Comparison of ENCODE assay signal across 8 cellular contexts in the genomic region with DNA sequence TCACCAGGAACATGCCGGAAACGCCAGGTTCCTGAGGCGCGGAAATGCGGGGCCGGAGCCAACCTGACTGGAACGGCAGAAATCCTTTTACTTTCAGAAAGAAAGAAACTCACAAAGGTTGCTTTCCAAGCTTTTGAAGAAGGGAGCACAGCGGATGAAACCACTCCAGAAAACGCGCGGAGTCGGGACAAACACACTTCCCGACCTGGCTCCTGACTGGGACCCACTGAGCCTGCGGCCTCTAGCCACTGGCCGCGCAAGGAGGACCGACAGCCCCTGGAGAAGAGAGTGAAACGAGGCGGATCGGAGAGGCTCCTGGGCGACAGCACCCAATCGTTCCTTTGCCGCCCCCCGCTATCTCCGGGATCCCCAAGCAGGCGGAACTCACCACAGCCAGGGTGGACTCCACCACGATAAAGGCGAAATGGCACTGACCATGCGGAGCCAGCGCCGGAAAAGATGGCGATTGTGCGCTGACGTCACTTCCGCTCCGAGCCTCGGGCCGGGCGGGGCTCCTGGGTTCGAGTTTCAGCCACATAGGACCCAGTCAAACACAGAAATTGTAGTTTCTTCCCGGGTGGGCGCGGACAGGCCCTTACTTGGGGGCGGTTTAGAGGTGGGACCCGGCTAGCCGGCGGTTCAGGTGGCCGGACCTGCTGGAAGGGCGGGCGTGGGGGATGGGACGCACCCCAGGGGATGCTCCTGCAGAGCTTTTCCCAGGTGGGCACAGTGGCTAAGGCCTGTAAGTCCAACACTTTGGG. TPM values are rescaled to one million over a fixed set of nuclear protein-coding genes. Genes with fewer than 3 reads are reported as not detected.
DNase-seq lines count a peak whose midpoint lies in the region; ATAC-seq and TF ChIP-seq lines count a peak whose summit lies in the region.

Gene ZNF121, minus strand, starts transcription at position 432 of the 761 bp plus-strand sequence. CDS start 16,407 bp downstream, outside the sequence.

- H3K9me2 ChIP-seq in PC-9 (ENCODE audit: insufficient read depth), result no peaks in the 10 kb centered on the region; the same call in 1 of the 2 replicates

- peaks cover 4 to 6% of the 10 kb centered on the region in 2 experiments; a peak in 3 of 4 replicates for H3K79me1 ChIP-seq in IMR-90 (ENCODE audit: low read depth in 1 of 2, low read length in 2 of 2)

- in situ Hi-C loops in Caki2 (cut with HindIII; ENCODE audit: low pct_unique_long_range_greater_than_20kb, low sequenced_read_pairs), result no loop called here
- in situ Hi-C loops in IMR-90 (cut with MboI; ENCODE audit: low sequenced_read_pairs), result no loop called here

- peaks cover 11% of the 10 kb centered on the region for H3K36me3 ChIP-seq in IMR-90 (ENCODE audit: control insufficient read depth, insufficient read depth, low read length)
- peaks cover 39% of the 10 kb centered on the region for H3K36me3 ChIP-seq in PC-9 (ENCODE audit: low read depth)
- no peaks in the 10 kb centered on the region for H3K36me3 ChIP-seq in muscle layer of colon (ENCODE audit: insufficient read depth, low read length)

- H4K5ac ChIP-seq in IMR-90 (ENCODE audit: low read depth, low read length), result peak within 1 kb of the TSS; percentile 87

- no peak within 1 kb of the TSS for H2BK20ac ChIP-seq in IMR-90 (ENCODE audit: low read depth, low read length)

- H2AK5ac ChIP-seq in IMR-90 (ENCODE audit: low read depth, low read length), result peak within 1 kb of the TSS; percentile 88

- H4K8ac ChIP-seq in IMR-90 (ENCODE audit: low read depth in 2 of 2, low read length in 2 of 2), result peak within 1 kb of the TSS; percentile 96 to 100

- H3K9ac ChIP-seq in IMR-90 (ENCODE audit: low read depth, low read length) (peak within 1 kb of the TSS; percentile 95), muscle layer of colon (ENCODE audit: low read length) (peak within 1 kb of the TSS; percentile 92)

- peaks cover 9% of the 10 kb centered on the region for H3K27me3 Mint-ChIP-seq in activated T-cell treated with anti-CD3 and anti-CD28 coated beads, Interleukin-2, amount 50 U/mL, for 4 hours (ENCODE audit: low read depth)

- peak within 1 kb of the TSS; percentile 75 for H2BK120ac ChIP-seq in IMR-90 (ENCODE audit: low read depth, low read length)

- H3K4me2 ChIP-seq in IMR-90 (ENCODE audit: low read depth, low read length) (peak within 1 kb of the TSS; percentile 97), PC-9 (peak within 1 kb of the TSS; percentile 72)

- dilution Hi-C loops in IMR-90 (cut with HindIII; ENCODE audit: low sequenced_read_pairs, unreplicated experiment), result no loop called here

- H3K27me3 ChIP-seq in IMR-90 (ENCODE audit: control insufficient read depth, insufficient read depth, low read length), result no peaks in the 10 kb centered on the region; the same call in 1 of the 2 replicates
- no peaks in the 10 kb centered on the region for H3K27me3 ChIP-seq in PC-9 (ENCODE audit: insufficient read depth, low read depth)
- no peaks in the 10 kb centered on the region for H3K27me3 ChIP-seq in muscle layer of colon (ENCODE audit: control insufficient read depth in 1 of 2, insufficient read depth in 2 of 2, low read length in 2 of 2)

- no peaks in the 10 kb centered on the region for H3K9me3 Mint-ChIP-seq in activated T-cell treated with anti-CD3 and anti-CD28 coated beads, Interleukin-2, amount 50 U/mL, for 4 hours

- no peaks in the 10 kb centered on the region for H3K9me1 ChIP-seq in IMR-90 (ENCODE audit: insufficient read depth, low read length)

- H3K56ac ChIP-seq in IMR-90 (ENCODE audit: extremely low read depth, insufficient read depth, low read length), result peak within 1 kb of the TSS; percentile 91

- POLR2A ChIA-PET in IMR-90 (lab: Charles Lee; ENCODE audit: unreplicated experiment), result no interaction called here
- POLR2A ChIA-PET in PC-9 (lab: Charles Lee; ENCODE audit: unreplicated experiment), result interaction anchor here (0.7 kb wide), 1 partner anchor 235 kb away, joined by 5 read pairs; no protein-coding TSS in a partner anchor

- peak; percentile 76 for DNase-seq in Caki2 (ENCODE audit: low read depth)
- DNase-seq in IMR-90, result peak; percentile 73
- peak; percentile 76 for DNase-seq in PC-9
- DNase-seq in activated T-cell treated with anti-CD3 and anti-CD28 coated beads, Interleukin-2, amount 50 U/mL, for 4 hours, result peak; percentile 78
- DNase-seq in stimulated activated CD8-positive, alpha-beta memory T cell treated with anti-CD3 and anti-CD28 coated beads, Interleukin-7, amount 100 ng/mL, for 24 hours (ENCODE audit: low read depth), result peak; percentile 66

- H3K9me3 ChIP-seq in IMR-90 (ENCODE audit: control insufficient read depth, insufficient read depth, low read length) (peaks cover 6% of the 10 kb centered on the region; the same call in 1 of the 2 replicates), PC-9 (ENCODE audit: insufficient read depth, low read depth) (peaks cover 40% of the 10 kb centered on the region), muscle layer of colon (ENCODE audit: low read length) (no peaks in the 10 kb centered on the region)

- peak within 1 kb of the TSS; percentile 93 for H3K14ac ChIP-seq in IMR-90 (replicated peaks; ENCODE audit: low read depth, low read length)

- H2AFZ ChIP-seq in IMR-90 (replicated peaks; ENCODE audit: low read length, poor library complexity) (peak within 1 kb of the TSS; percentile 100), PC-9 (peak within 1 kb of the TSS; percentile 100)

- H4K20me1 ChIP-seq in IMR-90 (ENCODE audit: insufficient read depth, low read length) (peaks cover 17% of the 10 kb centered on the region), PC-9 (ENCODE audit: insufficient read depth) (no peaks in the 10 kb centered on the region; the same call in 1 of the 2 replicates)

- H3K4ac ChIP-seq in IMR-90 (ENCODE audit: low read depth, low read length), result peak within 1 kb of the TSS; percentile 91

- peak; percentile 89 for TF ChIP-seq POLR2A in IMR-90 (IDR thresholded peaks at IDR 0.05; ENCODE audit: low read depth, low read length)

- WGBS in IMR-90 (ENCODE audit: extremely low coverage in 2 of 2, insufficient read length in 1 of 2), 2 experiments, result 1% methylated on average over 21 of the region's 51 CpGs; no CpG with 5 or more reads in 1 of the 2 experiments

- H3K18ac ChIP-seq in IMR-90 (ENCODE audit: low read depth, low read length), result 0 out of 2 replicates have a peak within 1 kb of the TSS, but pooled peaks have one; percentile 63

- peaks cover 25% of the 10 kb centered on the region for H3K36me3 Mint-ChIP-seq in activated T-cell treated with anti-CD3 and anti-CD28 coated beads, Interleukin-2, amount 50 U/mL, for 4 hours (ENCODE audit: insufficient read depth)

- peak within 1 kb of the TSS; percentile 65; the same call in 1 of the 3 replicates for H2BK15ac ChIP-seq in IMR-90 (ENCODE audit: low read depth, low read length)

- TF ChIP-seq RAD21 in IMR-90 (IDR thresholded peaks at IDR 0.05; ENCODE audit: low read length), result no peak

- peaks cover 35% of the 10 kb centered on the region for H3K4me1 Mint-ChIP-seq in activated T-cell treated with anti-CD3 and anti-CD28 coated beads, Interleukin-2, amount 50 U/mL, for 4 hours (ENCODE audit: low read depth)

- BruUV-seq in IMR-90 (replicated peaks; lab: Mats Ljungman, UMichigan) (TSS peak; percentile 85), PC-9 (replicated peaks; lab: Mats Ljungman, UMichigan) (TSS peak; percentile 75)

- intact Hi-C loops in IMR-90 (cut with micrococcal nuclease), result loop anchor here (2.0 to 10.0 kb wide), 4 partner anchors 147 to 447 kb away; partner anchors contain the start of gene ZNF266
- intact Hi-C loops in PC-9 (cut with micrococcal nuclease; ENCODE audit: unreplicated experiment), result loop anchor here (2.0 kb wide), 1 partner anchor 37 kb away; the partner anchor contains the start of gene ZNF561

- peak; percentile 73 for ATAC-seq in GM21390 (IDR thresholded peaks at IDR 0.05; ENCODE audit: unreplicated experiment)
- peak; percentile 93 for ATAC-seq in IMR-90 (ENCODE audit: low read depth)
- peak; percentile 81 to 87 for ATAC-seq in activated T-cell treated with anti-CD3 and anti-CD28 coated beads, Interleukin-2, amount 50 U/mL, for 4 hours
- peak; percentile 89 for ATAC-seq in esophagus mucosa

- H3K23ac ChIP-seq in IMR-90 (ENCODE audit: low read depth, low read length), result peak within 1 kb of the TSS; percentile 81; the same call in 1 of the 2 replicates

- TF ChIP-seq CTCF in IMR-90 (conservative IDR thresholded peaks at IDR 0.05; ENCODE audit: low read depth, low read length) (no peak), PC-9 (conservative IDR thresholded peaks at IDR 0.05) (no peak)

- CTCF ChIA-PET in IMR-90 (lab: Yijun Ruan, JAX), result interaction anchor here (0.9 kb wide), 1 partner anchor 211 kb away, joined by 4 read pairs; no protein-coding TSS in a partner anchor
- CTCF ChIA-PET in PC-9 (lab: Charles Lee), result interaction anchor here (1.5 kb wide), 1 partner anchor 212 kb away, joined by 4 read pairs; no protein-coding TSS in a partner anchor

- H3K79me2 ChIP-seq in PC-9 (ENCODE audit: low read depth), result peaks cover 54% of the 10 kb centered on the region

- peaks cover 10% of the 10 kb centered on the region; the same call in 1 of the 2 replicates for H3F3A ChIP-seq in PC-9 (ENCODE audit: insufficient read depth, low read depth)

- H3K4me3 ChIP-seq in IMR-90 (ENCODE audit: insufficient read depth, low read depth, low read length) (peak within 1 kb of the TSS; percentile 96), PC-9 (peak within 1 kb of the TSS; percentile 78), muscle layer of colon (ENCODE audit: low read depth in 1 of 2, low read length in 2 of 2) (peak within 1 kb of the TSS; percentile 75 to 84)

- H3K4me1 ChIP-seq in IMR-90 (ENCODE audit: control insufficient read depth, insufficient read depth, low read length) (no peaks in the 10 kb centered on the region), PC-9 (replicated peaks; ENCODE audit: insufficient read depth) (0 out of 2 replicates have a peak, but pooled peaks cover 5% of the 10 kb centered on the region), muscle layer of colon (ENCODE audit: insufficient read depth, low read length) (no peaks in the 10 kb centered on the region)

- H4K91ac ChIP-seq in IMR-90 (ENCODE audit: insufficient read depth, low read depth, low read length), result peak within 1 kb of the TSS; percentile 89

- peak within 1 kb of the TSS; percentile 82 for H2BK5ac ChIP-seq in IMR-90 (ENCODE audit: low read depth, low read length, poor library complexity, severe bottlenecking)

- H3K27ac ChIP-seq in IMR-90 (ENCODE audit: insufficient read depth, low read length) (peak within 1 kb of the TSS; percentile 97), PC-9 (peak within 1 kb of the TSS; percentile 76), muscle layer of colon (ENCODE audit: low read depth, low read length) (peak within 1 kb of the TSS; percentile 75)

- peak within 1 kb of the TSS; percentile 95 for H3K4me3 Mint-ChIP-seq in activated T-cell treated with anti-CD3 and anti-CD28 coated beads, Interleukin-2, amount 50 U/mL, for 4 hours

- H2AK9ac ChIP-seq in IMR-90 (replicated peaks; ENCODE audit: low read depth, low read length, poor library complexity), result peak within 1 kb of the TSS; percentile 91

RNA-seq across cellular contexts. Expression of gene ZNF121, which starts in this region (rescaled TPM):
- 7.4 and 13.3 TPM in 2 replicates for total RNA-seq in Caki2 (2014; rRNA removed; shearing (Covaris generic); ENCODE audit: low replicate concordance)
- total RNA-seq in IMR-90 (2012; rRNA removed) (62.9 and 83.6 TPM in 2 replicates), PC-9 (2021) (36.6 and 51.3 TPM in 2 replicates), esophagus mucosa (28.0 TPM)
- polyA plus RNA-seq in IMR-90 (2012; rRNA removed), result 2.0 and 3.1 TPM in 2 replicates
- polyA plus RNA-seq in IMR-90 (2012; cell fraction: cytosol; rRNA removed), result 0.18 and 0.48 TPM in 2 replicates
- polyA plus RNA-seq in IMR-90 (2012; cell fraction: nucleus; rRNA removed; ENCODE audit: low replicate concordance), result 0.69 and 5.7 TPM in 2 replicates
- total RNA-seq in activated T-cell treated with anti-CD3 and anti-CD28 coated beads, Interleukin-2, amount 50 U/mL, for 4 hours, result 10 to 100 TPM; 63.3 to 70.0 (median 69.7) TPM

Comparison
In these comparisons a context has a peak if more than half of its experiments do, and no peak if none do; other contexts are left out.
1. Peak in every context shown above with its lines: DNase-seq, ATAC-seq, H3K4me3 ChIP-seq and H3K27ac ChIP-seq.